In genomic region chr1:234309598-234310459, GRCh38 we compare ENCODE assay signal across 8 cellular contexts.
DNase-seq lines count a peak whose midpoint lies in the region; ATAC-seq and TF ChIP-seq lines count a peak whose summit lies in the region.

No MANE protein-coding gene starts in this region.

- H3K27ac ChIP-seq in IMR-90 (ENCODE audit: insufficient read depth, low read length) (no peak overlapping the region), OCI-LY3 (ENCODE audit: low read length) (no peak overlapping the region), substantia nigra (ENCODE audit: low read depth, low read length, poor library complexity, severe bottlenecking) (no peak overlapping the region)

- H3K4me2 ChIP-seq in IMR-90 (ENCODE audit: low read depth, low read length) (peak overlapping the region; percentile 75), OCI-LY3 (ENCODE audit: low read length) (peak overlapping the region; percentile 81)

- no TSS peak for BruUV-seq in IMR-90 (replicated peaks; lab: Mats Ljungman, UMichigan)

- no peaks in the 10 kb centered on the region for H3K27me3 Mint-ChIP-seq in neural crest cell (ENCODE audit: low read depth)

- TF ChIP-seq RAD21 in IMR-90 (IDR thresholded peaks at IDR 0.05; ENCODE audit: low read length) = peak; percentile 55

- no peak overlapping the region for H2AK9ac ChIP-seq in IMR-90 (replicated peaks; ENCODE audit: low read depth, low read length, poor library complexity)

- dilution Hi-C loops in IMR-90 (cut with HindIII; ENCODE audit: low sequenced_read_pairs, unreplicated experiment) = no loop called here

- POLR2A ChIA-PET in IMR-90 (lab: Charles Lee; ENCODE audit: unreplicated experiment) = no interaction called here

- H2AK5ac ChIP-seq in IMR-90 (ENCODE audit: low read depth, low read length) = no peak overlapping the region

- no peak overlapping the region for H2BK5ac ChIP-seq in IMR-90 (ENCODE audit: low read depth, low read length, poor library complexity, severe bottlenecking)

- no peak overlapping the region for H3K27ac Mint-ChIP-seq in neural crest cell (ENCODE audit: unreplicated experiment)

- no peak overlapping the region for H3K4ac ChIP-seq in IMR-90 (ENCODE audit: low read depth, low read length)

- ATAC-seq in GM21529 (IDR thresholded peaks at IDR 0.05; ENCODE audit: unreplicated experiment) (peak; percentile 89), IMR-90 (ENCODE audit: low read depth) (peak; percentile 89)

- H3K9me3 ChIP-seq in IMR-90 (ENCODE audit: control insufficient read depth, insufficient read depth, low read length) = no peaks in the 10 kb centered on the region
- no peaks in the 10 kb centered on the region for H3K9me3 ChIP-seq in OCI-LY3 (ENCODE audit: insufficient read depth, low read length)

- H3K4me3 ChIP-seq in IMR-90 (ENCODE audit: insufficient read depth, low read depth, low read length) (peak overlapping the region; percentile 17; the same call in 1 of the 2 replicates), OCI-LY3 (ENCODE audit: low read length) (peak overlapping the region; percentile 71)

- no peak overlapping the region for H4K91ac ChIP-seq in IMR-90 (ENCODE audit: insufficient read depth, low read depth, low read length)

- no peaks in the 10 kb centered on the region for H4K20me1 ChIP-seq in IMR-90 (ENCODE audit: insufficient read depth, low read length)
- H4K20me1 ChIP-seq in OCI-LY3 (ENCODE audit: insufficient read depth, low read length) = no peaks in the 10 kb centered on the region

- CTCF ChIA-PET in IMR-90 (lab: Yijun Ruan, JAX) = interaction anchor here (0.7 to 2.8 kb wide), 22 partner anchors 8 to 940 kb away, joined by 3 to 16 read pairs (median 4); no protein-coding TSS in a partner anchor

- intact Hi-C loops in IMR-90 (cut with micrococcal nuclease) = loop anchor here (1.0 to 2.0 kb wide), 3 partner anchors 95 to 196 kb away; no protein-coding TSS in a partner anchor

- no peak overlapping the region for H3K18ac ChIP-seq in IMR-90 (ENCODE audit: low read depth, low read length)

- no peak overlapping the region for H3K14ac ChIP-seq in IMR-90 (replicated peaks; ENCODE audit: low read depth, low read length)

- no peak for TF ChIP-seq POLR2A in IMR-90 (IDR thresholded peaks at IDR 0.05; ENCODE audit: low read depth, low read length)

- H2BK120ac ChIP-seq in IMR-90 (ENCODE audit: low read depth, low read length) = no peak overlapping the region

- H3K4me1 ChIP-seq in IMR-90 (ENCODE audit: control insufficient read depth, insufficient read depth, low read length) (peaks cover 3% of the 10 kb centered on the region; the same call in 1 of the 2 replicates), OCI-LY3 (ENCODE audit: low read length) (peaks cover 29% of the 10 kb centered on the region)

- H2AFZ ChIP-seq in IMR-90 (replicated peaks; ENCODE audit: low read length, poor library complexity) (peak overlapping the region; percentile 81), OCI-LY3 (ENCODE audit: low read depth, low read length) (peak overlapping the region; percentile 94)

- WGBS in IMR-90 (ENCODE audit: extremely low coverage in 2 of 2, insufficient read length in 1 of 2), 2 experiments = 41% methylated on average over 16 of the region's 26 CpGs; no CpG with 5 or more reads in 1 of the 2 experiments

- H3K4me1 Mint-ChIP-seq in neural crest cell = no peaks in the 10 kb centered on the region

- H3K36me3 Mint-ChIP-seq in neural crest cell (ENCODE audit: low read depth) = no peaks in the 10 kb centered on the region

- H3K56ac ChIP-seq in IMR-90 (ENCODE audit: extremely low read depth, insufficient read depth, low read length) = no peak overlapping the region

- H2BK20ac ChIP-seq in IMR-90 (ENCODE audit: low read depth, low read length) = no peak overlapping the region

- peaks cover 2% of the 10 kb centered on the region; the same call in 1 of the 2 replicates for H3K27me3 ChIP-seq in IMR-90 (ENCODE audit: control insufficient read depth, insufficient read depth, low read length)
- peaks cover 32% of the 10 kb centered on the region for H3K27me3 ChIP-seq in OCI-LY3 (ENCODE audit: low read depth, low read length)

- in situ Hi-C loops in IMR-90 (cut with MboI; ENCODE audit: low sequenced_read_pairs) = loop anchor here (25.0 kb wide), 1 partner anchor 173 kb away; no protein-coding TSS in a partner anchor

- no peak overlapping the region for H4K8ac ChIP-seq in IMR-90 (ENCODE audit: low read depth in 2 of 2, low read length in 2 of 2)

- H4K5ac ChIP-seq in IMR-90 (ENCODE audit: low read depth, low read length) = no peak overlapping the region

- H3K79me1 ChIP-seq in IMR-90 (ENCODE audit: low read depth in 1 of 2, low read length in 2 of 2) = no peaks in the 10 kb centered on the region

- no peaks in the 10 kb centered on the region for H3K36me3 ChIP-seq in IMR-90 (ENCODE audit: control insufficient read depth, insufficient read depth, low read length)
- H3K36me3 ChIP-seq in OCI-LY3 (replicated peaks; ENCODE audit: low read depth, low read length) = no peaks in the 10 kb centered on the region

- H3K9ac ChIP-seq in IMR-90 (ENCODE audit: low read depth, low read length) (no peak overlapping the region), OCI-LY3 (ENCODE audit: low read length) (peak overlapping the region; percentile 31; the same call in 1 of the 2 replicates)

- no peak overlapping the region for H3K23ac ChIP-seq in IMR-90 (ENCODE audit: low read depth, low read length)

- H3K79me2 ChIP-seq in OCI-LY3 (ENCODE audit: low read length) = no peaks in the 10 kb centered on the region

- DNase-seq in DMS153 (lab: John Stamatoyannopoulos, UW) (peak; percentile 23), IMR-90 (peak; percentile 46), activated T-cell treated with anti-CD3 and anti-CD28 coated beads for 48 hours (ENCODE audit: low read depth) (peak; percentile 61), fibroblast of gingiva (ENCODE audit: low read depth) (peak; percentile 21), neural crest cell (ENCODE audit: low read depth, low spot score) (peak; percentile 66), substantia nigra (lab: John Stamatoyannopoulos, UW) (peak in 28 of 49 donors; percentile 1 to 53 (median 20))

- no peak overlapping the region for H2BK15ac ChIP-seq in IMR-90 (ENCODE audit: low read depth, low read length)

- H3K4me3 Mint-ChIP-seq in neural crest cell = no peak overlapping the region

- no peaks in the 10 kb centered on the region for H3K9me1 ChIP-seq in IMR-90 (ENCODE audit: insufficient read depth, low read length)

- H3K9me3 Mint-ChIP-seq in neural crest cell = peaks cover 5% of the 10 kb centered on the region

- TF ChIP-seq CTCF in IMR-90 (conservative IDR thresholded peaks at IDR 0.05; ENCODE audit: low read depth, low read length) (peak; percentile 71), OCI-LY3 (IDR thresholded peaks at IDR 0.05; ENCODE audit: low read depth, low read length) (peak; percentile 99), neural crest cell (conservative IDR thresholded peaks at IDR 0.05) (peak; percentile 89)

TF ChIP-seq in IMR-90, 13 proteins besides CTCF, POLR2A, EP300 and RAD21:
- TF ChIP-seq CHD1 (IDR thresholded peaks at IDR 0.05; ENCODE audit: low read depth, low read length) (no peak), SMC3 (IDR thresholded peaks at IDR 0.05; ENCODE audit: low read depth, low read length) (peak; percentile 60), BHLHE40 (IDR thresholded peaks at IDR 0.05; ENCODE audit: low read depth, low read length) (no peak), RFX5 (IDR thresholded peaks at IDR 0.05; ENCODE audit: low read depth, low read length) (peak; percentile 9; the same call in 1 of the 2 replicates)
